In the genomic region with DNA sequence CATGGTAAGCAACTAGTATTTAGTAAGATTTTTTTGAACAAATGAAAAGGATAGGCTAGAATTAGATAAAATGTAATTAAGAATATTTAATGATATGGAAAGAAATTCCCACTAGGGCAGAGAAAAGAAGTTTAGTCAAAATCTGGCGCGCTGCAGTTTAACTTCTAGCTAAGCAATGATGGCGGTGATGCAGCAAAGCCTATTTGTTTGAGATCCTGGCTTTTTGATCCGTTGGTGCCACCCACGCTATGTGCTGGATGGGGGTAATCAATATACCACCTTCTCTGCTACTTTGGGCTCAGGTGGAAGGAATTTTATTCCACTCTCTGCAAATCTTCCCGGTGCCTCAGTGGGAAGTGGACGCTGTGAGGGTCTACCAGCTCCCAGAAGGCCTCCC, we compare ENCODE assay signal across 8 cellular contexts. TPM values are rescaled to one million over a fixed set of nuclear protein-coding genes. Genes with fewer than 3 reads are reported as not detected.
DNase-seq lines count a peak whose midpoint lies in the region; ATAC-seq and TF ChIP-seq lines count a peak whose summit lies in the region.

No MANE protein-coding gene starts in this region.

- DNase-seq in DMS53 (lab: John Stamatoyannopoulos, UW) (peak; percentile 80), prostate gland (ENCODE audit: low spot score) (no peak), epidermal melanocyte (ENCODE audit: insufficient read length, low spot score) (no peak), NOMO-1 treated with DMSO at 0.1 percent for 48 hours (lab: John Stamatoyannopoulos, UW; ENCODE audit: unreplicated experiment) (no peak)
- no peak for DNase-seq in activated CD8-positive, alpha-beta memory T cell treated with anti-CD3 and anti-CD28 coated beads, Interleukin-2, amount 50 U/mL, for 48 hours

- no peaks in the 10 kb centered on the region for H3K79me2 ChIP-seq in OCI-LY3 (ENCODE audit: low read length)

- TF ChIP-seq POLR2A in prostate gland (IDR thresholded peaks at IDR 0.05) = no peak

- H2AFZ ChIP-seq in OCI-LY3 (ENCODE audit: low read depth, low read length) = peak overlapping the region; percentile 95

- no peaks in the 10 kb centered on the region for H3K27me3 ChIP-seq in OCI-LY3 (ENCODE audit: low read depth, low read length)
- no peaks in the 10 kb centered on the region for H3K27me3 ChIP-seq in esophagus (ENCODE audit: control insufficient read depth in 1 of 2, insufficient read depth in 2 of 2, low read length in 2 of 2)
- no peaks in the 10 kb centered on the region for H3K27me3 ChIP-seq in prostate gland (replicated peaks; ENCODE audit: insufficient read depth)

- H3K36me3 ChIP-seq in OCI-LY3 (replicated peaks; ENCODE audit: low read depth, low read length) (no peaks in the 10 kb centered on the region), esophagus (ENCODE audit: control insufficient read depth in 2 of 2, insufficient read depth in 2 of 2, low read length in 1 of 2) (no peaks in the 10 kb centered on the region), prostate gland (no peaks in the 10 kb centered on the region)

- TF ChIP-seq CTCF in OCI-LY3 (IDR thresholded peaks at IDR 0.05; ENCODE audit: low read depth, low read length) (no peak), prostate gland (IDR thresholded peaks at IDR 0.05) (no peak)

- H3K9me3 ChIP-seq in OCI-LY3 (ENCODE audit: insufficient read depth, low read length) (no peaks in the 10 kb centered on the region), esophagus (ENCODE audit: control insufficient read depth in 2 of 2, insufficient read depth in 1 of 2, low read depth in 1 of 2, low read length in 1 of 2) (no peaks in the 10 kb centered on the region), prostate gland (no peaks in the 10 kb centered on the region)

- peak overlapping the region; percentile 91 for H3K4me3 ChIP-seq in OCI-LY3 (ENCODE audit: low read length)
- peak overlapping the region; percentile 60 to 67 for H3K4me3 ChIP-seq in esophagus (ENCODE audit: low read depth in 1 of 2, low read length in 2 of 2)
- H3K4me3 ChIP-seq in prostate gland = peak overlapping the region; percentile 53 to 56

- peak overlapping the region; percentile 63 for H3K9ac ChIP-seq in OCI-LY3 (ENCODE audit: low read length)

- intact Hi-C loops in prostate gland (cut with DNase I) = no loop called here

- H4K20me1 ChIP-seq in OCI-LY3 (ENCODE audit: insufficient read depth, low read length) = no peaks in the 10 kb centered on the region

- H3K27ac ChIP-seq in OCI-LY3 (ENCODE audit: low read length) (no peak overlapping the region), esophagus (ENCODE audit: low read depth in 2 of 2, low read length in 1 of 2) (no peak overlapping the region), prostate gland (peak overlapping the region; percentile 25 to 61)

- peaks cover 12% of the 10 kb centered on the region; the same call in 1 of the 2 replicates for H3K4me1 ChIP-seq in OCI-LY3 (ENCODE audit: low read length)
- H3K4me1 ChIP-seq in esophagus (ENCODE audit: control insufficient read depth in 2 of 2, insufficient read depth in 2 of 2, low read length in 1 of 2) = peaks cover 0 to 4% of the 10 kb centered on the region in 2 donors
- H3K4me1 ChIP-seq in prostate gland (replicated peaks) = no peaks in the 10 kb centered on the region

- no peak for ATAC-seq in GM18498 (IDR thresholded peaks at IDR 0.05; ENCODE audit: unreplicated experiment)

- WGBS in esophagus, 2 donors = 36 to 38% methylated on average over 7 of the region's 7 CpGs
- WGBS in prostate gland = 35% methylated on average over 7 of the region's 7 CpGs

- H3K4me2 ChIP-seq in OCI-LY3 (ENCODE audit: low read length) = peak overlapping the region; percentile 83

RNA-seq across cellular contexts. Expression of a gene that starts 0.4 kb away (rescaled TPM):
- under 1 TPM; 0.22 to 0.33 TPM for polyA plus RNA-seq in esophagus
- total RNA-seq in prostate gland = 1 to 10 TPM; 4.0 to 6.0 TPM

Comparison
In these comparisons a context has a peak if more than half of its experiments do, and no peak if none do; other contexts are left out.
1. H3K27ac ChIP-seq: peak in prostate gland (2 of 2); none in OCI-LY3 (single experiment) and esophagus (0 of 2).
2. Peak in every context shown above with its lines, with median percentiles within 50 percentile points of each other: H3K4me3 ChIP-seq.